Comparison of ENCODE assay signal across 39 cellular contexts in the genomic region with DNA sequence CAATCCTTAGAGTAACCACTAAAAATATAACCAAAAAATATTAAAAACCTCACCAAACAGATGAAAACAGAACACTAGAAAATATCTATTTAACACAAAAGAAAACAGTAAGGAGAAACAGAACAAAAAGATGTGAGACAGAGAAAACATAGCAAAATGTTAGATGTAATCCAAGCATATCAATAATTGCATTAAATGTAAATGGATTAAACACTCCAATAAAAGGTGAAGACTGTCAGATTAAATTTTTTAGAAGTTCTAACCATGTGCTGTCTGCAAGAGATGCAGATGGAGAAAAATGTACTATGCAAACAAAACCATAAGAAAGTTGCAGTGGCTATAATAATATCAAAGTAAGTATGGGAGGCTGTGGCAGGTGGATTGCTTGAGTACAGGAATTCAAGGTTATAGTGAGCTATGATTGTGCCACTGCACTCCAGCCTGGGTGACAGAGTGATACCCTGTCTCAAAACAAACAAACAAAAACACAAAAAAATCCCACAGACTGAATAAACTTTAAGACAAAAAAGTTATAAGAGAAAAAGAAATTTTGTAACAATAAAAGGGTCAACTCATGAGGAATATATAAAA.
"Had no signal": no experiment of that assay in that cellular context is flagged by ENCODE, and none has a peak within 500 bp of the region (broad histone marks: within the 10 kb centered on the region; RNA-seq: fewer than 3 reads in every experiment).

No MANE protein-coding gene starts in this region.

- ATAC-seq: activated CD8-positive, alpha-beta T cell treated with anti-CD3 and anti-CD28 coated beads for 36 hours; activated naive CD8-positive, alpha-beta T cell treated with anti-CD3 and anti-CD28 coated beads, Interleukin-2, amount 50 U/mL, for 24 hours; activated T-cell treated with anti-CD3 and anti-CD28 coated beads, Interleukin-2, amount 50 U/mL, for 4 hours; activated T-cell treated with anti-CD3 and anti-CD28 coated beads, Interleukin-2, amount 50 U/mL, for 72 hours; activated T-helper 17 cell treated with anti-CD3 and anti-CD28 coated beads, Interleukin-2, amount 50 U/mL, for 72 hours had no signal

- DNase-seq: activated B cell treated with CpG ODN at 0.5 μM for 24 hours; activated CD4-positive, alpha-beta memory T cell treated with anti-CD3 and anti-CD28 coated beads for 36 hours; activated CD4-positive, alpha-beta T cell treated with anti-CD3 and anti-CD28 coated beads for 4 hours; activated CD4-positive, alpha-beta T cell treated with anti-CD3 and anti-CD28 coated beads, Interleukin-2, amount 10 ng/mL, durations not matched to agents 24 days and 14 days; activated CD4-positive, alpha-beta T cell treated with anti-CD3 and anti-CD28 coated beads, Interleukin-2, amount 50 U/mL, for 1 hour; activated CD4-positive, alpha-beta T cell treated with anti-CD3 and anti-CD28 coated beads, Interleukin-2, amount 50 U/mL, for 4 hours; activated CD4-positive, CD25-positive, alpha-beta regulatory T cell treated with anti-CD3 and anti-CD28 coated beads, Interleukin-2, amount 50 U/mL, for 72 hours; activated CD8-positive, alpha-beta memory T cell treated with anti-CD3 and anti-CD28 coated beads, Interleukin-2, amount 50 U/mL, for 4 hours; activated CD8-positive, alpha-beta T cell treated with anti-CD3 and anti-CD28 coated beads for 36 hours; activated effector memory CD4-positive, alpha-beta T cell treated with anti-CD3 and anti-CD28 coated beads, Interleukin-2, amount 50 U/mL, for 16 hours; activated gamma-delta T cell treated with Interleukin-2 at 50 U/mL for 16 hours; activated naive CD4-positive, alpha-beta T cell treated with anti-CD3 and anti-CD28 coated beads, Interleukin-2, amount 10 ng/mL, durations not matched to agents 7 days and 5 days; activated naive CD4-positive, alpha-beta T cell treated with Interleukin-2 at 50 U/mL for 16 hours; activated naive CD8-positive, alpha-beta T cell treated with anti-CD3 and anti-CD28 coated beads, Interleukin-2, amount 10 ng/mL, durations not matched to agents 7 days and 5 days; activated naive CD8-positive, alpha-beta T cell treated with anti-CD3 and anti-CD28 coated beads, Interleukin-2, amount 50 U/mL, for 24 hours; activated T-cell treated with anti-CD3 and anti-CD28 coated beads for 4 hours; activated T-cell treated with anti-CD3 and anti-CD28 coated beads, Interleukin-2, amount 50 U/mL, for 1 hour; activated T-cell treated with anti-CD3 and anti-CD28 coated beads, Interleukin-2, amount 50 U/mL, for 4 hours; activated T-cell treated with anti-CD3 and anti-CD28 coated beads, Interleukin-2, amount 50 U/mL, for 72 hours; amygdala; anterior cingulate cortex; caudate nucleus; cerebellar nuclear complex; T-helper 1 cell; T-helper 2 cell; T-helper 9 cell had no signal

- H3K27ac Mint-ChIP-seq: activated B cell treated with CpG ODN at 0.5 μM for 24 hours; activated CD4-positive, alpha-beta memory T cell treated with anti-CD3 and anti-CD28 coated beads for 36 hours; activated CD4-positive, alpha-beta T cell treated with anti-CD3 and anti-CD28 coated beads, Interleukin-2, amount 10 ng/mL, durations not matched to agents 24 days and 14 days; activated CD8-positive, alpha-beta T cell treated with anti-CD3 and anti-CD28 coated beads for 36 hours; activated naive CD4-positive, alpha-beta T cell treated with anti-CD3 and anti-CD28 coated beads, Interleukin-2, amount 10 ng/mL, durations not matched to agents 7 days and 5 days; activated naive CD4-positive, alpha-beta T cell treated with anti-CD3 and anti-CD28 coated beads, Interleukin-2, amount 50 U/mL, for 24 hours; activated naive CD8-positive, alpha-beta T cell; activated naive CD8-positive, alpha-beta T cell treated with anti-CD3 and anti-CD28 coated beads, Interleukin-2, amount 10 ng/mL, durations not matched to agents 7 days and 5 days; activated naive CD8-positive, alpha-beta T cell treated with anti-CD3 and anti-CD28 coated beads, Interleukin-2, amount 50 U/mL, for 24 hours; activated T-cell treated with anti-CD3 and anti-CD28 coated beads, Interleukin-2, amount 50 U/mL, for 72 hours; activated T-helper 1 cell treated with anti-CD3 and anti-CD28 coated beads, Interleukin-12 subunit alpha, Interleukin-12 subunit beta, Interleukin-2, Interleukin-4 antibody, amounts not matched to agents 30 ng/mL and 10 ng/mL and 1 ng/mL, durations not matched to agents 14 hours and 24 hours and 36 hours; activated T-helper 17 cell treated with anti-CD3 and anti-CD28 coated beads, Interleukin-2, amount 50 U/mL, for 72 hours; brain; T-helper 1 cell treated with Interleukin-12 subunit alpha and Interleukin-12 subunit beta and Interleukin-4 antibody, amounts not matched to agents 30 μg/mL and 1 μg/mL, for 36 hours; T-helper 2 cell treated with Interferon-gamma antibody and Interleukin-4, amounts not matched to agents 5 μg/mL and 100 μg/mL, for 36 hours had no signal

- FAIRE-seq: bronchial epithelial cell, TTC549 had no signal

- H3K4me3 Mint-ChIP-seq: activated B cell treated with CpG ODN at 0.5 μM for 24 hours; activated CD4-positive, alpha-beta memory T cell treated with anti-CD3 and anti-CD28 coated beads for 36 hours; activated CD4-positive, alpha-beta T cell treated with anti-CD3 and anti-CD28 coated beads, Interleukin-2, amount 10 ng/mL, durations not matched to agents 24 days and 14 days; activated CD8-positive, alpha-beta T cell treated with anti-CD3 and anti-CD28 coated beads for 36 hours; activated naive CD4-positive, alpha-beta T cell treated with anti-CD3 and anti-CD28 coated beads, Interleukin-2, amount 10 ng/mL, durations not matched to agents 7 days and 5 days; activated naive CD4-positive, alpha-beta T cell treated with anti-CD3 and anti-CD28 coated beads, Interleukin-2, amount 50 U/mL, for 24 hours; activated naive CD8-positive, alpha-beta T cell; activated naive CD8-positive, alpha-beta T cell treated with anti-CD3 and anti-CD28 coated beads, Interleukin-2, amount 10 ng/mL, durations not matched to agents 7 days and 5 days; activated naive CD8-positive, alpha-beta T cell treated with anti-CD3 and anti-CD28 coated beads, Interleukin-2, amount 50 U/mL, for 24 hours; activated T-cell treated with anti-CD3 and anti-CD28 coated beads, Interleukin-2, amount 50 U/mL, for 4 hours; activated T-cell treated with anti-CD3 and anti-CD28 coated beads, Interleukin-2, amount 50 U/mL, for 72 hours; activated T-helper 1 cell treated with anti-CD3 and anti-CD28 coated beads, Interleukin-12 subunit alpha, Interleukin-12 subunit beta, Interleukin-2, Interleukin-4 antibody, amounts not matched to agents 30 ng/mL and 10 ng/mL and 1 ng/mL, durations not matched to agents 14 hours and 24 hours and 36 hours; activated T-helper 17 cell treated with anti-CD3 and anti-CD28 coated beads, Interleukin-2, amount 50 U/mL, for 72 hours; brain; T-helper 1 cell treated with Interleukin-12 subunit alpha and Interleukin-12 subunit beta and Interleukin-4 antibody, amounts not matched to agents 30 μg/mL and 1 μg/mL, for 36 hours; T-helper 2 cell treated with Interferon-gamma antibody and Interleukin-4, amounts not matched to agents 5 μg/mL and 100 μg/mL, for 36 hours had no signal

- H3K27ac ChIP-seq: ascending aorta, cardiac muscle cell, VCaP had no signal

- H3K27me3 ChIP-seq: ascending aorta, cardiac muscle cell had no signal

- H3K27me3 Mint-ChIP-seq: activated CD8-positive, alpha-beta T cell treated with anti-CD3 and anti-CD28 coated beads for 36 hours; activated naive CD4-positive, alpha-beta T cell treated with anti-CD3 and anti-CD28 coated beads, Interleukin-2, amount 50 U/mL, for 24 hours; activated naive CD8-positive, alpha-beta T cell; activated naive CD8-positive, alpha-beta T cell treated with anti-CD3 and anti-CD28 coated beads, Interleukin-2, amount 10 ng/mL, durations not matched to agents 7 days and 5 days; activated naive CD8-positive, alpha-beta T cell treated with anti-CD3 and anti-CD28 coated beads, Interleukin-2, amount 50 U/mL, for 24 hours; activated T-helper 17 cell treated with anti-CD3 and anti-CD28 coated beads, Interleukin-2, amount 50 U/mL, for 72 hours; brain; central memory CD8-positive, alpha-beta T cell had no signal

- H3K4me3 ChIP-seq: ascending aorta, cardiac muscle cell had no signal

- H3K36me3 ChIP-seq: ascending aorta, cardiac muscle cell had no signal
